ENCODE assay signal across 7 cellular contexts in genomic region chr12:127083028-127083949, GRCh38.
DNase-seq lines count a peak whose midpoint lies in the region; ATAC-seq, FAIRE-seq and TF ChIP-seq lines count a peak whose summit lies in the region.

No MANE protein-coding gene starts in this region.

- H3K4me2 ChIP-seq in K562 (ENCODE audit: insufficient read depth, low read length), result peak overlapping the region; percentile 78

- H3K27ac ChIP-seq in K562 (ENCODE audit: extremely low read depth, low read depth, low read length), result peak overlapping the region; percentile 83

- FAIRE-seq in K562 (lab: Jason Lieb, UNC), result peak; percentile 95

- 0 out of 2 replicates have a peak, but pooled peaks have one; percentile 33 for TF ChIP-seq EP300 in K562 (IDR thresholded peaks at IDR 0.05; ENCODE audit: low read length)

- POLR2A ChIA-PET in K562 (lab: Yijun Ruan, JAX), result interaction anchor here (0.5 to 1.5 kb wide), 3 partner anchors 13 to 80 kb away, joined by 4 to 5 read pairs (median 4); no protein-coding TSS in a partner anchor

- no peaks in the 10 kb centered on the region for H3K9me1 ChIP-seq in K562 (ENCODE audit: control insufficient read depth, insufficient read depth, low read length)

- H3K36me3 Mint-ChIP-seq in immature natural killer cell, result no peaks in the 10 kb centered on the region
- H3K36me3 Mint-ChIP-seq in stimulated activated effector memory CD8-positive, alpha-beta T cell treated with anti-CD3 and anti-CD28 coated beads, Interleukin-12 subunit alpha, Interleukin-12 subunit beta, amount 100 ng/mL, for 72 hours, result no peaks in the 10 kb centered on the region

- no peaks in the 10 kb centered on the region for H4K20me1 ChIP-seq in K562 (replicated peaks; ENCODE audit: control insufficient read depth, insufficient read depth, low read length)

- WGBS in K562 (ENCODE audit: insufficient coverage, low coverage, missing lambda C conversion rate), result 14% methylated on average over 6 of the region's 6 CpGs

- H3K4me1 ChIP-seq in K562 (replicated peaks in 1 of 2; ENCODE audit: control insufficient read depth in 2 of 2, insufficient read depth in 2 of 2, low read length in 2 of 2), result peaks cover 3 to 16% of the 10 kb centered on the region in 2 experiments; a peak in 4 of 5 replicates

- intact Hi-C loops in K562 (cut with micrococcal nuclease), result no loop called here

- peaks cover 1 to 8% (median 3%) of the 10 kb centered on the region in 3 donors for H3K27me3 Mint-ChIP-seq in immature natural killer cell (ENCODE audit: low read depth in 3 of 3)

- peaks cover 8% of the 10 kb centered on the region; the same call in 2 of the 3 replicates for H3K36me3 ChIP-seq in K562 (ENCODE audit: control insufficient read depth, insufficient read depth, low read length)

- H3K79me2 ChIP-seq in K562 (ENCODE audit: control insufficient read depth, insufficient read depth, low read length), result peaks cover 59% of the 10 kb centered on the region

- no peaks in the 10 kb centered on the region for H3K27me3 ChIP-seq in K562 (ENCODE audit: control insufficient read depth in 2 of 2, insufficient read depth in 2 of 2, low read length in 2 of 2)

- H3K27ac Mint-ChIP-seq in immature natural killer cell, result peak overlapping the region in 2 of 6 donors; percentile 5 to 31
- peak overlapping the region; percentile 76 for H3K27ac Mint-ChIP-seq in stimulated activated effector memory CD8-positive, alpha-beta T cell treated with anti-CD3 and anti-CD28 coated beads, Interleukin-12 subunit alpha, Interleukin-12 subunit beta, amount 100 ng/mL, for 72 hours

- peaks cover 7 to 12% of the 10 kb centered on the region in 2 donors for H3K4me1 Mint-ChIP-seq in immature natural killer cell
- peaks cover 9% of the 10 kb centered on the region for H3K4me1 Mint-ChIP-seq in stimulated activated effector memory CD8-positive, alpha-beta T cell treated with anti-CD3 and anti-CD28 coated beads, Interleukin-12 subunit alpha, Interleukin-12 subunit beta, amount 100 ng/mL, for 72 hours

- no peak for TF ChIP-seq CTCF in K562 (IDR thresholded peaks at IDR 0.05 in 2 of 3, conservative IDR thresholded peaks at IDR 0.05 in 1 of 3; ENCODE audit: insufficient read depth in 2 of 3, low read depth in 1 of 3, low read length in 3 of 3)

- DNase-seq in GM03348 (ENCODE audit: low spot score) (peak; percentile 64), HK-2 (ENCODE audit: unreplicated experiment) (peak; percentile 10), NCI-H774 (lab: John Stamatoyannopoulos, UW) (peak; percentile 90), K562 (ENCODE audit: extremely low read depth in 1 of 4, low spot score in 3 of 4) (peak; percentile 38 to 85 (median 65)), immature natural killer cell (peak in 2 of 3 donors; percentile 28 to 37)
- DNase-seq in stimulated activated effector memory CD8-positive, alpha-beta T cell treated with anti-CD3 and anti-CD28 coated beads, Interleukin-12 subunit alpha, Interleukin-12 subunit beta, amount 100 ng/mL, for 72 hours (ENCODE audit: low spot score in 2 of 2), result no peak

- CTCF ChIA-PET in K562 (lab: Yijun Ruan, JAX; ENCODE audit: low intra/inter-chr PET ratio), result interaction anchor here (0.7 kb wide), 1 partner anchor 59 kb away, joined by 3 read pairs; no protein-coding TSS in a partner anchor

- no peak for TF ChIP-seq POLR2A in K562 (conservative IDR thresholded peaks at IDR 0.05)

- H3K4me3 ChIP-seq in K562, result peak overlapping the region; percentile 26; the same call in 1 of the 2 replicates

- H3K9me3 Mint-ChIP-seq in immature natural killer cell, result no peaks in the 10 kb centered on the region
- H3K9me3 Mint-ChIP-seq in stimulated activated effector memory CD8-positive, alpha-beta T cell treated with anti-CD3 and anti-CD28 coated beads, Interleukin-12 subunit alpha, Interleukin-12 subunit beta, amount 100 ng/mL, for 72 hours, result no peaks in the 10 kb centered on the region

- BruUV-seq in K562 (replicated peaks; lab: Mats Ljungman, UMichigan), result no TSS peak

- H3K4me3 Mint-ChIP-seq in immature natural killer cell, result peak overlapping the region; percentile 71 to 86 (median 81)
- peak overlapping the region; percentile 41 for H3K4me3 Mint-ChIP-seq in stimulated activated effector memory CD8-positive, alpha-beta T cell treated with anti-CD3 and anti-CD28 coated beads, Interleukin-12 subunit alpha, Interleukin-12 subunit beta, amount 100 ng/mL, for 72 hours

- no peaks in the 10 kb centered on the region for H3K9me3 ChIP-seq in K562 (replicated peaks; ENCODE audit: control insufficient read depth, insufficient read depth, low read depth, low read length)

- in situ Hi-C loops in K562 (cut with MboI), result no loop called here

- H2AFZ ChIP-seq in K562 (ENCODE audit: low read depth, low read length), result peak overlapping the region; percentile 79

- no peak for TF ChIP-seq RAD21 in K562 (CRISPR knock-in tag; conservative IDR thresholded peaks at IDR 0.05 in 1 of 2, IDR thresholded peaks at IDR 0.05 in 1 of 2)

- peak overlapping the region in 1 of 2 experiments; percentile 53; a peak in 2 of 4 replicates for H3K9ac ChIP-seq in K562 (ENCODE audit: insufficient read depth in 1 of 2, low read depth in 2 of 2, low read length in 2 of 2)

- ATAC-seq in GM21423 (IDR thresholded peaks at IDR 0.05; ENCODE audit: unreplicated experiment) (peak; percentile 99), K562 (peak; percentile 92)
- peak; percentile 93 for ATAC-seq in stimulated activated effector memory CD8-positive, alpha-beta T cell treated with anti-CD3 and anti-CD28 coated beads, Interleukin-12 subunit alpha, Interleukin-12 subunit beta, amount 100 ng/mL, for 72 hours

TF ChIP-seq in K562, 482 proteins besides CTCF, POLR2A, EP300 and RAD21 (continues in another document):
- TF ChIP-seq NFE2L1 (tag; IDR thresholded peaks at IDR 0.05; ENCODE audit: borderline replicate concordance, low read depth), result peak; percentile 97
- TF ChIP-seq ETV1 (tag; conservative IDR thresholded peaks at IDR 0.05; ENCODE audit: low read depth), result 0 out of 2 replicates have a peak, but pooled peaks have one; percentile 17
- peak; percentile 99 for TF ChIP-seq C11orf30 (IDR thresholded peaks at IDR 0.05; ENCODE audit: low read depth)
- peak; percentile 99 for TF ChIP-seq MAFF (IDR thresholded peaks at IDR 0.05; ENCODE audit: low read length)
- TF ChIP-seq ZNF444 (CRISPR knock-in tag; IDR thresholded peaks at IDR 0.05), result no peak
- no peak for TF ChIP-seq CSDE1 (IDR thresholded peaks at IDR 0.05)
- TF ChIP-seq NCOA1 (IDR thresholded peaks at IDR 0.05; ENCODE audit: low read depth), result 0 out of 2 replicates have a peak, but pooled peaks have one; percentile 38
- peak; percentile 67 for TF ChIP-seq SMARCC2 (IDR thresholded peaks at IDR 0.05; ENCODE audit: low read depth)
- peak; percentile 51 for TF ChIP-seq SOX6 (IDR thresholded peaks at IDR 0.05)
- TF ChIP-seq BACH1 (tag; IDR thresholded peaks at IDR 0.05), result peak; percentile 99
- TF ChIP-seq JUND (IDR thresholded peaks at IDR 0.05; ENCODE audit: borderline replicate concordance, low read depth, low read length), result peak; percentile 81
- peak; percentile 80; the same call in 2 of the 3 replicates for TF ChIP-seq JUND (tag; IDR thresholded peaks at IDR 0.05; ENCODE audit: borderline replicate concordance, low read depth, low read length)
- TF ChIP-seq PHF21A (IDR thresholded peaks at IDR 0.05; ENCODE audit: borderline replicate concordance, low read depth), result no peak
- TF ChIP-seq PRDM10 (IDR thresholded peaks at IDR 0.05; ENCODE audit: partially characterized antibody), result no peak

Comparison
In these comparisons a context has a peak if more than half of its experiments do, and no peak if none do; other contexts are left out.
1. DNase-seq: peak in GM03348 (single experiment), HK-2 (single experiment), NCI-H774 (single experiment), K562 (4 of 4) and immature natural killer cell (2 of 3); none in stimulated activated effector memory CD8-positive, alpha-beta T cell treated with anti-CD3 and anti-CD28 coated beads, Interleukin-12 subunit alpha, Interleukin-12 subunit beta, amount 100 ng/mL, for 72 hours (0 of 2).
2. Peak in every context shown above with its lines, with median percentiles within 50 percentile points of each other: ATAC-seq.